8 cellular contexts compared by ENCODE assay signal in genomic region chr13:75480691-75481175, GRCh38. TPM values are rescaled to one million over a fixed set of nuclear protein-coding genes. Genes with fewer than 3 reads are reported as not detected.
A peak's percentile ranks its signal among the peaks of the same experiment; 100 is the strongest.
DNase-seq lines count a peak whose midpoint lies in the region; ATAC-seq and TF ChIP-seq lines count a peak whose summit lies in the region.

No MANE protein-coding gene starts in this region.

- H3K27ac ChIP-seq in left ventricle myocardium inferior (replicated peaks): peak overlapping the region; percentile 95

- H3K4me1 ChIP-seq in left ventricle myocardium inferior: peaks cover 68% of the 10 kb centered on the region

- POLR2A ChIA-PET in activated naive CD8-positive, alpha-beta T cell treated with anti-CD3 and anti-CD28 coated beads, Interleukin-2, amount 10 ng/mL, durations not matched to agents 7 days and 5 days (lab: Charles Lee): no interaction called here

- DNase-seq in ELF-1 (ENCODE audit: low read depth, low spot score): peak; percentile 80
- DNase-seq in NCI-H526 treated with DMSO at 0.1 percent for 48 hours (lab: John Stamatoyannopoulos, UW): peak; percentile 94
- DNase-seq in activated naive CD8-positive, alpha-beta T cell treated with anti-CD3 and anti-CD28 coated beads, Interleukin-2, amount 10 ng/mL, durations not matched to agents 7 days and 5 days: peak; percentile 43
- peak; percentile 44 for DNase-seq in left ventricle myocardium inferior
- DNase-seq in posterior cingulate gyrus: peak in 9 of 10 donors; percentile 7 to 87 (median 19)
- no peak for DNase-seq in GOT3 (lab: John Stamatoyannopoulos, UW)

- intact Hi-C loops in left ventricle myocardium inferior (cut with micrococcal nuclease): loop anchor here (5.0 kb wide), 1 partner anchor 108 kb away; no protein-coding TSS in a partner anchor
- intact Hi-C loops in posterior cingulate gyrus (cut with DNase I): loop anchor here (5.0 kb wide), 2 partner anchors 67 to 108 kb away; partner anchors contain the start of gene UCHL3

- ATAC-seq in HG02588 (IDR thresholded peaks at IDR 0.05; ENCODE audit: unreplicated experiment) (peak; percentile 6), HG03442 (IDR thresholded peaks at IDR 0.05; ENCODE audit: unreplicated experiment) (no peak)
- no peak for ATAC-seq in activated naive CD8-positive, alpha-beta T cell treated with anti-CD3 and anti-CD28 coated beads, Interleukin-2, amount 10 ng/mL, durations not matched to agents 7 days and 5 days (ENCODE audit: low read depth)

- peaks cover 7% of the 10 kb centered on the region for H3K4me1 Mint-ChIP-seq in activated naive CD8-positive, alpha-beta T cell treated with anti-CD3 and anti-CD28 coated beads, Interleukin-2, amount 10 ng/mL, durations not matched to agents 7 days and 5 days

- H3K4me3 ChIP-seq in left ventricle myocardium inferior: peak overlapping the region; percentile 95

- no peaks in the 10 kb centered on the region for H3K36me3 ChIP-seq in left ventricle myocardium inferior

- H3K9me3 Mint-ChIP-seq in activated naive CD8-positive, alpha-beta T cell treated with anti-CD3 and anti-CD28 coated beads, Interleukin-2, amount 10 ng/mL, durations not matched to agents 7 days and 5 days: no peaks in the 10 kb centered on the region

- H3K36me3 Mint-ChIP-seq in activated naive CD8-positive, alpha-beta T cell treated with anti-CD3 and anti-CD28 coated beads, Interleukin-2, amount 10 ng/mL, durations not matched to agents 7 days and 5 days: no peaks in the 10 kb centered on the region

- H3K9me3 ChIP-seq in left ventricle myocardium inferior (replicated peaks): no peaks in the 10 kb centered on the region

- H3K4me3 Mint-ChIP-seq in activated naive CD8-positive, alpha-beta T cell treated with anti-CD3 and anti-CD28 coated beads, Interleukin-2, amount 10 ng/mL, durations not matched to agents 7 days and 5 days: peak overlapping the region; percentile 80

- TF ChIP-seq CTCF in left ventricle myocardium inferior (IDR thresholded peaks at IDR 0.05; ENCODE audit: borderline replicate concordance): no peak

- no peaks in the 10 kb centered on the region for H3K27me3 ChIP-seq in left ventricle myocardium inferior (ENCODE audit: low read depth)

- no peak overlapping the region for H3K27ac Mint-ChIP-seq in activated naive CD8-positive, alpha-beta T cell treated with anti-CD3 and anti-CD28 coated beads, Interleukin-2, amount 10 ng/mL, durations not matched to agents 7 days and 5 days

- H3K27me3 Mint-ChIP-seq in activated naive CD8-positive, alpha-beta T cell treated with anti-CD3 and anti-CD28 coated beads, Interleukin-2, amount 10 ng/mL, durations not matched to agents 7 days and 5 days: peaks cover 73% of the 10 kb centered on the region

RNA-seq across cellular contexts. Expression of gene TBC1D4, which starts 1.2 kb away (rescaled TPM):
- 10 to 100 TPM; 19.4 to 21.0 TPM for total RNA-seq in activated naive CD8-positive, alpha-beta T cell treated with anti-CD3 and anti-CD28 coated beads, Interleukin-2, amount 10 ng/mL, durations not matched to agents 7 days and 5 days
- total RNA-seq in left ventricle myocardium inferior: 97.5 TPM

RNA-seq across cellular contexts. Expression of gene COMMD6, which starts 56.9 kb away (rescaled TPM):
- total RNA-seq in activated naive CD8-positive, alpha-beta T cell treated with anti-CD3 and anti-CD28 coated beads, Interleukin-2, amount 10 ng/mL, durations not matched to agents 7 days and 5 days: 100 to 1,000 TPM; 150 to 168 TPM
- total RNA-seq in left ventricle myocardium inferior: 145 TPM
